ENCODE assay signal across 10 cellular contexts in the genomic region with DNA sequence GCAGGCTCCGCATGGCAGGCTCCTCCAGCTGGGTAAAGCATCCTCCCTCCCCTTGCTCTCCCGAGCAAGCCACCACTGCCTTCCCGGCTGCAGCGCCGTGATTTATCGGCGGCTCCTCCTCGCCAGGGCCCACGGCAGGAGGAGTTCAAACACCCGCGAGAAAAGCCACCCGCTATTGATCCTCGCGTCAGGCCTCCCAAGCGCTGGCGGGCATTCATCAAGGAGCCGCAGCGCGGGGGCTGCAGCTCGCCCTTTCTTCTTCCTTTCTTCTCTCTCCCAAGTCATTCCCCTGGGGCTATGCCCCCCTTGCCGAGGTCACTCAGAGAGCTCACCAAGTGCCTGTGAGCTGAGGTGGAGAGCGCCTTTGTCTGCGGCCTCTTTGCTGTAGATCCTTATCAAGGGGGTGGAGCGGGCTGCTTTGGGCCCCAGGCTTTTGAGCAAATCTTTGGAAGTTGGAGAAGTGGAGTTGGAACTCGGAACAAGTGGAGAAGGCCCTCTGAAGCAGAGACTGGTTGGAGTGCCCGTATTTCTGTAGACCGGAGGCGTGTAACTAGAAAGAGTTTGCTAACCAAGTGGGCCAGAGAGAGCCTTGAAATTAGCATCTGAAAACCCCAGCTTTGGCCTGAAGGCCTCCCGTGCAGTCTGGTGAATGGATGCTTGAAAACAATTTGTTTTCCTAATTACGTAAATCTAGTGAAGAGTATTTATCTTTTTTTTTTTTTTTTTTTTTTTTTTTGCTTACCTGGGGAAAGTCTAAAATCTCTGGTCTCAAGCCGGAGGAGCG.
A peak's percentile ranks its signal among the peaks of the same experiment; 100 is the strongest.
DNase-seq lines count a peak whose midpoint lies in the region; ATAC-seq, FAIRE-seq and TF ChIP-seq lines count a peak whose summit lies in the region.
"Had no signal": no experiment of that assay in that cellular context is flagged by ENCODE, and none has a peak within 500 bp of the region (broad histone marks: within the 10 kb centered on the region; RNA-seq: fewer than 3 reads in every experiment).

No MANE protein-coding gene starts in this region.

- intact Hi-C loops in pancreas (cut with DNase I), result no loop called here

- H3K4me1 Mint-ChIP-seq in HFFc6 (ENCODE audit: low read depth), result peaks cover 69% of the 10 kb centered on the region
- peaks cover 47 to 48% of the 10 kb centered on the region in 2 donors for H3K4me1 Mint-ChIP-seq in natural killer cell treated with Interleukin-12 subunit alpha and Interleukin-12 subunit beta and Interleukin-15 and Interleukin-18, amount 100 ng/mL, for 72 hours (ENCODE audit: low read depth in 2 of 2)
- H3K4me1 Mint-ChIP-seq in activated CD4-positive, alpha-beta T cell treated with anti-CD3 and anti-CD28 coated beads, Interleukin-2, amount 10 ng/mL, durations not matched to agents 7 days and 5 days, result peaks cover 29% of the 10 kb centered on the region

- H3K27me3 ChIP-seq in AG04450 (ENCODE audit: control insufficient read depth, insufficient read depth, low read length) (no peaks in the 10 kb centered on the region), pancreas (no peaks in the 10 kb centered on the region)
- H3K27me3 ChIP-seq: brain microvascular endothelial cell had no signal

- H3K9me3 Mint-ChIP-seq in HFFc6, result no peaks in the 10 kb centered on the region
- no peaks in the 10 kb centered on the region for H3K9me3 Mint-ChIP-seq in natural killer cell treated with Interleukin-12 subunit alpha and Interleukin-12 subunit beta and Interleukin-15 and Interleukin-18, amount 100 ng/mL, for 72 hours
- H3K9me3 Mint-ChIP-seq in activated CD4-positive, alpha-beta T cell treated with anti-CD3 and anti-CD28 coated beads, Interleukin-2, amount 10 ng/mL, durations not matched to agents 7 days and 5 days, result no peaks in the 10 kb centered on the region
- H3K9me3 Mint-ChIP-seq: stimulated activated naive CD8-positive, alpha-beta T cell treated with anti-CD3 and anti-CD28 coated beads, Interleukin-15, Interleukin-2, amounts not matched to agents 100 ng/mL and 50 ng/mL, for 24 hours had no signal

- no peaks in the 10 kb centered on the region for H3K36me3 ChIP-seq in pancreas
- H3K36me3 ChIP-seq: brain microvascular endothelial cell had no signal

- H3K36me3 Mint-ChIP-seq in HFFc6 (ENCODE audit: low read depth), result peaks cover 4% of the 10 kb centered on the region; the same call in 1 of the 2 replicates
- no peaks in the 10 kb centered on the region for H3K36me3 Mint-ChIP-seq in natural killer cell treated with Interleukin-12 subunit alpha and Interleukin-12 subunit beta and Interleukin-15 and Interleukin-18, amount 100 ng/mL, for 72 hours
- peaks cover 5% of the 10 kb centered on the region for H3K36me3 Mint-ChIP-seq in activated CD4-positive, alpha-beta T cell treated with anti-CD3 and anti-CD28 coated beads, Interleukin-2, amount 10 ng/mL, durations not matched to agents 7 days and 5 days (ENCODE audit: low read depth)

- no peaks in the 10 kb centered on the region for H3K9me3 ChIP-seq in AG04450 (ENCODE audit: control insufficient read depth, insufficient read depth, low read length)
- H3K9me3 ChIP-seq in pancreas, result no peaks in the 10 kb centered on the region

- POLR2A ChIA-PET in AG04450 (lab: Yijun Ruan, JAX), result interaction anchor here (0.9 kb wide), 1 partner anchor 21 kb away, joined by 3 read pairs; no protein-coding TSS in a partner anchor
- POLR2A ChIA-PET in activated CD4-positive, alpha-beta T cell treated with anti-CD3 and anti-CD28 coated beads, Interleukin-2, amount 10 ng/mL, durations not matched to agents 7 days and 5 days (lab: Charles Lee), result no interaction called here

- DNase-seq in AG04450 (ENCODE audit: low read depth, low spot score) (no peak), HFFc6 (no peak), ecto neural progenitor cell (ENCODE audit: low spot score) (peak; percentile 90), HUDEP-2 (lab: John Stamatoyannopoulos, UW; ENCODE audit: unreplicated experiment in 76 of 76) (no peak), pancreas (no peak)
- no peak for DNase-seq in natural killer cell treated with Interleukin-12 subunit alpha and Interleukin-12 subunit beta and Interleukin-15 and Interleukin-18, amount 100 ng/mL, for 72 hours (ENCODE audit: low spot score)
- DNase-seq in activated CD4-positive, alpha-beta T cell treated with anti-CD3 and anti-CD28 coated beads, Interleukin-2, amount 50 U/mL, for 48 hours, result no peak
- no peak for DNase-seq in activated CD4-positive, alpha-beta T cell treated with anti-CD3 and anti-CD28 coated beads, Interleukin-2, amount 10 ng/mL, durations not matched to agents 7 days and 5 days
- DNase-seq: brain microvascular endothelial cell had no signal

- FAIRE-seq in pancreas (lab: Jason Lieb, UNC), result no peak

- TF ChIP-seq CTCF in AG04450 (IDR thresholded peaks at IDR 0.05; ENCODE audit: low read depth, low read length), result no peak
- no peak for TF ChIP-seq CTCF in HFFc6 (IDR thresholded peaks at IDR 0.05)
- no peak for TF ChIP-seq CTCF in pancreas (IDR thresholded peaks at IDR 0.05)

- H3K27ac ChIP-seq in AG04450 (ENCODE audit: low read depth, low read length) (peak overlapping the region; percentile 11), pancreas (no peak overlapping the region)
- H3K27ac ChIP-seq: brain microvascular endothelial cell had no signal

- peaks cover 5% of the 10 kb centered on the region; the same call in 1 of the 2 replicates for H3K27me3 Mint-ChIP-seq in HFFc6 (ENCODE audit: insufficient read depth)
- no peaks in the 10 kb centered on the region for H3K27me3 Mint-ChIP-seq in natural killer cell treated with Interleukin-12 subunit alpha and Interleukin-12 subunit beta and Interleukin-15 and Interleukin-18, amount 100 ng/mL, for 72 hours
- H3K27me3 Mint-ChIP-seq in activated CD4-positive, alpha-beta T cell treated with anti-CD3 and anti-CD28 coated beads, Interleukin-2, amount 10 ng/mL, durations not matched to agents 7 days and 5 days, result no peaks in the 10 kb centered on the region
- H3K27me3 Mint-ChIP-seq: stimulated activated naive CD8-positive, alpha-beta T cell treated with anti-CD3 and anti-CD28 coated beads, Interleukin-15, Interleukin-2, amounts not matched to agents 100 ng/mL and 50 ng/mL, for 24 hours had no signal

- 89 to 92% methylated on average over 32 of the region's 32 CpGs for WGBS in pancreas, 2 donors

- H3K4me1 ChIP-seq in pancreas, result peaks cover 0 to 4% (median 0%) of the 10 kb centered on the region in 3 donors

- no peak overlapping the region for H3K4me3 Mint-ChIP-seq in HFFc6
- peak overlapping the region; percentile 1 for H3K4me3 Mint-ChIP-seq in natural killer cell treated with Interleukin-12 subunit alpha and Interleukin-12 subunit beta and Interleukin-15 and Interleukin-18, amount 100 ng/mL, for 72 hours
- H3K4me3 Mint-ChIP-seq in activated CD4-positive, alpha-beta T cell treated with anti-CD3 and anti-CD28 coated beads, Interleukin-2, amount 10 ng/mL, durations not matched to agents 7 days and 5 days, result no peak overlapping the region

- no peak for ATAC-seq in natural killer cell treated with Interleukin-12 subunit alpha and Interleukin-12 subunit beta and Interleukin-15 and Interleukin-18, amount 100 ng/mL, for 72 hours
- ATAC-seq in pancreas, result no peak

- no peak overlapping the region for H3K4me3 ChIP-seq in AG04450 (ENCODE audit: low read depth, low read length)
- H3K4me3 ChIP-seq in pancreas, result no peak overlapping the region

- CTCF ChIA-PET in AG04450 (lab: Charles Lee), result no interaction called here
- CTCF ChIA-PET in activated CD4-positive, alpha-beta T cell treated with anti-CD3 and anti-CD28 coated beads, Interleukin-2, amount 10 ng/mL, durations not matched to agents 7 days and 5 days (lab: Charles Lee), result interaction anchor here (1.1 to 2.8 kb wide), 4 partner anchors 8 to 84 kb away, joined by 3 to 9 read pairs (median 4); no protein-coding TSS in a partner anchor

- H3K27ac Mint-ChIP-seq in HFFc6, result peak overlapping the region; percentile 76
- H3K27ac Mint-ChIP-seq in natural killer cell treated with Interleukin-12 subunit alpha and Interleukin-12 subunit beta and Interleukin-15 and Interleukin-18, amount 100 ng/mL, for 72 hours, result peak overlapping the region in 1 of 2 donors; percentile 91
- no peak overlapping the region for H3K27ac Mint-ChIP-seq in activated CD4-positive, alpha-beta T cell treated with anti-CD3 and anti-CD28 coated beads, Interleukin-2, amount 10 ng/mL, durations not matched to agents 7 days and 5 days
- H3K27ac Mint-ChIP-seq: stimulated activated naive CD8-positive, alpha-beta T cell treated with anti-CD3 and anti-CD28 coated beads, Interleukin-15, Interleukin-2, amounts not matched to agents 100 ng/mL and 50 ng/mL, for 24 hours had no signal
